Comparison of ENCODE assay signal across 9 cellular contexts in the genomic region with DNA sequence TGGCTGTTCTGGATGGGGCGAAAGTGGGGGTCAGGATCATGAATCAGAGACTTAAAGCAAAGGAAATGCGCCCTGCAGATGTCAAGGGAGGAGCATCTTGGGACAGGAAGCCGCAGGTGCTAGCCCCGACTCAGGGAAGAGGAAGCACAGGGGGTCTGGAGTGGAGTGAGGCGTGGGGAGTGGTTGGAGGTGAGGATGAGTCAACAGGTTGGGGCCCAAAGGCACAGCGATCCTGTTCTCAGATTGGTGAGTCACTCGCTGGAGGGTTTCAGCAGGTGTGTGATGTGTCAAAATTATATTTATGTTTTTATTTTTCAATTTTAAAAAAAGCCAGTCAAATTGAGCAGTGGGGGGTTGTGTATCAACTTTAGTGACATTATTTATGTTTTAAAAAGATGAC. TPM values are rescaled to one million over a fixed set of nuclear protein-coding genes. Genes with fewer than 3 reads are reported as not detected.
A peak's percentile ranks its signal among the peaks of the same experiment; 100 is the strongest.
DNase-seq lines count a peak whose midpoint lies in the region; ATAC-seq and TF ChIP-seq lines count a peak whose summit lies in the region.
"Had no signal": no experiment of that assay in that cellular context is flagged by ENCODE, and none has a peak within 500 bp of the region (broad histone marks: within the 10 kb centered on the region; RNA-seq: fewer than 3 reads in every experiment).

No MANE protein-coding gene starts in this region.

- H3K79me1 ChIP-seq in H9 (ENCODE audit: insufficient read depth, low read depth, low read length, poor library complexity, severe bottlenecking) = no peaks in the 10 kb centered on the region

- no CpG with 5 or more reads among the region's 7 CpGs for WGBS in H9 (ENCODE audit: extremely low coverage, insufficient read length, low lambda C conversion rate)

- no peaks in the 10 kb centered on the region for H3K36me3 ChIP-seq in brain microvascular endothelial cell (replicated peaks)

- H3K9me3 ChIP-seq in CD4-positive, alpha-beta T cell (ENCODE audit: control insufficient read depth, low read length) = no peaks in the 10 kb centered on the region
- no peaks in the 10 kb centered on the region for H3K9me3 ChIP-seq in H9 (ENCODE audit: control insufficient read depth, low read depth, low read length)

- no peak overlapping the region for H2BK5ac ChIP-seq in H9 (ENCODE audit: insufficient read length, low read length)

- H4K8ac ChIP-seq in H9 (replicated peaks; ENCODE audit: insufficient read length, low read depth, low read length) = no peak overlapping the region

- no peak overlapping the region for H2BK12ac ChIP-seq in H9 (ENCODE audit: insufficient read length, low read depth, low read length)

- H3K27ac Mint-ChIP-seq in CD4-positive, alpha-beta T cell = peak overlapping the region; percentile 68
- peak overlapping the region; percentile 69 to 91 for H3K27ac Mint-ChIP-seq in natural killer cell
- H3K27ac Mint-ChIP-seq in H9 = peak overlapping the region in 1 of 3 experiments; percentile 85; a peak in 1 of 7 replicates

- H3K56ac ChIP-seq in H9 (ENCODE audit: insufficient read length, low read depth, low read length) = no peak overlapping the region

- no peaks in the 10 kb centered on the region for H3K36me3 Mint-ChIP-seq in CD4-positive, alpha-beta T cell (ENCODE audit: low read depth)
- H3K36me3 Mint-ChIP-seq in natural killer cell = no peaks in the 10 kb centered on the region
- H3K36me3 Mint-ChIP-seq in H9 (ENCODE audit: insufficient read depth in 1 of 3, low read depth in 3 of 3) = no peaks in the 10 kb centered on the region
- H3K36me3 Mint-ChIP-seq: IgD-negative memory B cell had no signal

- in situ Hi-C loops in brain microvascular endothelial cell (cut with HindIII; ENCODE audit: low pct_ligation_motif_present, low sequenced_read_pairs) (no loop called here), ACHN (cut with HindIII; ENCODE audit: low pct_ligation_motif_present, low pct_unique_long_range_greater_than_20kb, low sequenced_read_pairs) (no loop called here)

- CTCF ChIA-PET in CD4-positive, alpha-beta T cell (lab: Charles Lee) = no interaction called here

- no peak overlapping the region for H2AK5ac ChIP-seq in H9 (ENCODE audit: insufficient read length, low read length)

- H3K9ac ChIP-seq in H9 (ENCODE audit: extremely low read depth, insufficient read length, low read length) = no peak overlapping the region

- no peak for TF ChIP-seq CTCF in CD4-positive, alpha-beta T cell (IDR thresholded peaks at IDR 0.05)
- no peak for TF ChIP-seq CTCF in natural killer cell (IDR thresholded peaks at IDR 0.05)
- no peak for TF ChIP-seq CTCF in brain microvascular endothelial cell (IDR thresholded peaks at IDR 0.05; ENCODE audit: low read depth, low read length, missing control alignments)
- no peak for TF ChIP-seq CTCF in H9 (conservative IDR thresholded peaks at IDR 0.05)

- no peak overlapping the region for H2BK15ac ChIP-seq in H9 (ENCODE audit: low read depth, low read length)

- H3K4me2 ChIP-seq in H9 (ENCODE audit: insufficient read depth, insufficient read length, low read length) = no peak overlapping the region

- no peak overlapping the region for H3K27ac ChIP-seq in CD4-positive, alpha-beta T cell (ENCODE audit: low read depth, low read length)
- H3K27ac ChIP-seq in brain microvascular endothelial cell = no peak overlapping the region
- H3K27ac ChIP-seq in H9 (ENCODE audit: insufficient read length, low read depth, low read length) = no peak overlapping the region

- peaks cover 36% of the 10 kb centered on the region for H3K4me1 Mint-ChIP-seq in CD4-positive, alpha-beta T cell (ENCODE audit: low read depth)
- H3K4me1 Mint-ChIP-seq in natural killer cell (peaks cover 30 to 35% of the 10 kb centered on the region in 2 donors), H9 (peaks cover 8 to 9% of the 10 kb centered on the region in 2 experiments; a peak in 3 of 4 replicates)

- no peaks in the 10 kb centered on the region; the same call in 1 of the 2 replicates for H3K4me1 ChIP-seq in H9 (ENCODE audit: insufficient read depth, low read length)

- no peak overlapping the region for H4K91ac ChIP-seq in H9 (ENCODE audit: insufficient read length, low read depth, low read length)

- H2BK120ac ChIP-seq in H9 (ENCODE audit: low read depth, low read length, poor library complexity, severe bottlenecking) = no peak overlapping the region

- no peaks in the 10 kb centered on the region for H4K20me1 ChIP-seq in H9 (ENCODE audit: control insufficient read depth, insufficient read depth, insufficient read length)

- no peak overlapping the region for H3K4me3 ChIP-seq in brain microvascular endothelial cell (ENCODE audit: low read depth, low read length)

- peak; percentile 93 for ATAC-seq in CD4-positive, alpha-beta T cell (ENCODE audit: poor library complexity)
- ATAC-seq in natural killer cell = peak; percentile 59 to 79 (median 77)
- ATAC-seq in HG02642 (IDR thresholded peaks at IDR 0.05; ENCODE audit: poor library complexity, unreplicated experiment) = no peak

- DNase-seq in CD4-positive, alpha-beta T cell = peak; percentile 19 to 71 (median 60)
- DNase-seq in NCI-H146 treated with DMSO at 0.1 percent for 48 hours (lab: John Stamatoyannopoulos, UW; ENCODE audit: unreplicated experiment) = peak; percentile 93
- peak; percentile 65 for DNase-seq in activated T-cell treated with anti-CD3 and anti-CD28 coated beads for 48 hours (ENCODE audit: low read depth)
- DNase-seq in natural killer cell = peak; percentile 49
- no peak for DNase-seq in brain microvascular endothelial cell
- no peak for DNase-seq in ACHN
- DNase-seq in H9 = no peak

- H3K9me3 Mint-ChIP-seq in CD4-positive, alpha-beta T cell = no peaks in the 10 kb centered on the region
- H3K9me3 Mint-ChIP-seq in natural killer cell (no peaks in the 10 kb centered on the region), H9 (no peaks in the 10 kb centered on the region)
- H3K9me3 Mint-ChIP-seq: IgD-negative memory B cell had no signal

- H3K27me3 Mint-ChIP-seq in CD4-positive, alpha-beta T cell = no peaks in the 10 kb centered on the region
- H3K27me3 Mint-ChIP-seq in natural killer cell (ENCODE audit: low read depth in 2 of 2) (no peaks in the 10 kb centered on the region), H9 (ENCODE audit: low read depth) (no peaks in the 10 kb centered on the region)

- H3K14ac ChIP-seq in H9 (ENCODE audit: insufficient read depth, low read length) = no peak overlapping the region; the same call in 1 of the 2 replicates

- H3K4ac ChIP-seq in H9 (ENCODE audit: low read depth, low read length) = no peak overlapping the region

- no peaks in the 10 kb centered on the region for H3K79me2 ChIP-seq in H9 (ENCODE audit: insufficient read depth, low read length)

- H3T11ph ChIP-seq in H9 (ENCODE audit: low read length) = no peak overlapping the region

- no peak overlapping the region for H3K23ac ChIP-seq in H9 (ENCODE audit: insufficient read length, low read depth, low read length)

- POLR2A ChIA-PET in CD4-positive, alpha-beta T cell (lab: Charles Lee) = no interaction called here

- intact Hi-C loops in CD4-positive, alpha-beta T cell (cut with DNase I, micrococcal nuclease) = loop anchor here in 1 of 2 experiments (5.0 kb wide), 1 partner anchor 612 kb away; no protein-coding TSS in a partner anchor
- intact Hi-C loops in natural killer cell (cut with micrococcal nuclease) = no loop called here

- no peak overlapping the region for H3K18ac ChIP-seq in H9 (ENCODE audit: insufficient read length, low read depth, low read length)

- H3K27me3 ChIP-seq in CD4-positive, alpha-beta T cell (ENCODE audit: control insufficient read depth, insufficient read depth, low read length) = no peaks in the 10 kb centered on the region
- no peaks in the 10 kb centered on the region for H3K27me3 ChIP-seq in brain microvascular endothelial cell (replicated peaks)
- no peaks in the 10 kb centered on the region for H3K27me3 ChIP-seq in H9 (ENCODE audit: insufficient read depth, low read length)

- H3K4me3 Mint-ChIP-seq in CD4-positive, alpha-beta T cell = peak overlapping the region; percentile 39
- H3K4me3 Mint-ChIP-seq in natural killer cell (peak overlapping the region; percentile 67), H9 (peak overlapping the region in 1 of 2 experiments; percentile 35; a peak in 2 of 5 replicates)

- no peak overlapping the region for H2BK20ac ChIP-seq in H9 (ENCODE audit: low read depth, low read length, poor library complexity, severe bottlenecking)

- H3K23me2 ChIP-seq in H9 (ENCODE audit: insufficient read length, low read depth, low read length, poor library complexity, severe bottlenecking) = no peaks in the 10 kb centered on the region

- H2AFZ ChIP-seq in H9 (ENCODE audit: low read length) = no peak overlapping the region

- no peak overlapping the region for H4K5ac ChIP-seq in H9 (ENCODE audit: insufficient read length, low read depth, low read length)

RNA-seq across cellular contexts. Expression of a gene that starts 19.0 kb away (rescaled TPM):
- total RNA-seq in CD4-positive, alpha-beta T cell = 1 to 10 TPM; 1.3 to 1.4 TPM
- total RNA-seq in natural killer cell = 1 to 10 TPM; 2.2 to 6.6 (median 3.9) TPM
- total RNA-seq in H9 (2021) = 7.0 and 7.6 TPM in 2 replicates

RNA-seq across cellular contexts. Expression of a gene that starts 59.0 kb away (rescaled TPM):
- total RNA-seq in CD4-positive, alpha-beta T cell = 1,000 to 10,000 TPM; 3,088 to 3,122 TPM
- total RNA-seq in natural killer cell = 1,000 to 10,000 TPM in 2 of 3 donors, 100 to 1,000 TPM in 1; 916 to 1,058 (median 1,045) TPM
- 2,330 and 2,392 TPM in 2 replicates for total RNA-seq in H9 (2021)

Comparison
In these comparisons a context has a peak if more than half of its experiments do, and no peak if none do; other contexts are left out.
1. DNase-seq: peak in CD4-positive, alpha-beta T cell (10 of 10), NCI-H146 treated with DMSO at 0.1 percent for 48 hours (single experiment), activated T-cell treated with anti-CD3 and anti-CD28 coated beads for 48 hours (single experiment) and natural killer cell (single experiment); none in brain microvascular endothelial cell (single experiment), ACHN (single experiment) and H9 (single experiment).